1 cellular context compared by ENCODE assay signal in genomic region chr6:11043961-11044711, GRCh38.
TF ChIP-seq lines count a peak whose summit lies in the region.

A gene with protein sequence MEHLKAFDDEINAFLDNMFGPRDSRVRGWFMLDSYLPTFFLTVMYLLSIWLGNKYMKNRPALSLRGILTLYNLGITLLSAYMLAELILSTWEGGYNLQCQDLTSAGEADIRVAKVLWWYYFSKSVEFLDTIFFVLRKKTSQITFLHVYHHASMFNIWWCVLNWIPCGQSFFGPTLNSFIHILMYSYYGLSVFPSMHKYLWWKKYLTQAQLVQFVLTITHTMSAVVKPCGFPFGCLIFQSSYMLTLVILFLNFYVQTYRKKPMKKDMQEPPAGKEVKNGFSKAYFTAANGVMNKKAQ (minus strand): TSS chr6:11044305. CDS start chr6:11044230, 75 bp downstream.

TF ChIP-seq in HepG2, 621 proteins besides CTCF, POLR2A, EP300 and RAD21 (continued from another document and continues in another):
- TF ChIP-seq, protein P1, sequence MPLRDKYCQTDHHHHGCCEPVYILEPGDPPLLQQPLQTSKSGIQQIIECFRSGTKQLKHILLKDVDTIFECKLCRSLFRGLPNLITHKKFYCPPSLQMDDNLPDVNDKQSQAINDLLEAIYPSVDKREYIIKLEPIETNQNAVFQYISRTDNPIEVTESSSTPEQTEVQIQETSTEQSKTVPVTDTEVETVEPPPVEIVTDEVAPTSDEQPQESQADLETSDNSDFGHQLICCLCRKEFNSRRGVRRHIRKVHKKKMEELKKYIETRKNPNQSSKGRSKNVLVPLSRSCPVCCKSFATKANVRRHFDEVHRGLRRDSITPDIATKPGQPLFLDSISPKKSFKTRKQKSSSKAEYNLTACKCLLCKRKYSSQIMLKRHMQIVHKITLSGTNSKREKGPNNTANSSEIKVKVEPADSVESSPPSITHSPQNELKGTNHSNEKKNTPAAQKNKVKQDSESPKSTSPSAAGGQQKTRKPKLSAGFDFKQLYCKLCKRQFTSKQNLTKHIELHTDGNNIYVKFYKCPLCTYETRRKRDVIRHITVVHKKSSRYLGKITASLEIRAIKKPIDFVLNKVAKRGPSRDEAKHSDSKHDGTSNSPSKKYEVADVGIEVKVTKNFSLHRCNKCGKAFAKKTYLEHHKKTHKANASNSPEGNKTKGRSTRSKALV (CRISPR knock-in tag; IDR thresholded peaks at IDR 0.05), result peak; percentile 25; the same call in 1 of the 2 replicates
- TF ChIP-seq MZF1 (CRISPR knock-in tag; IDR thresholded peaks at IDR 0.05; ENCODE audit: borderline replicate concordance) (no peak), RFXAP (CRISPR knock-in tag; IDR thresholded peaks at IDR 0.05; ENCODE audit: borderline replicate concordance) (peak; percentile 83; the same call in 1 of the 2 replicates), HCFC1 (IDR thresholded peaks at IDR 0.05; ENCODE audit: low read depth, low read length) (peak; percentile 30; the same call in 1 of the 2 replicates), ZNF382 (CRISPR knock-in tag; IDR thresholded peaks at IDR 0.05; ENCODE audit: borderline replicate concordance) (no peak), PITX1 (CRISPR knock-in tag; IDR thresholded peaks at IDR 0.05) (no peak), ETV6 (CRISPR knock-in tag; conservative IDR thresholded peaks at IDR 0.05) (no peak), ZNF343 (CRISPR knock-in tag; IDR thresholded peaks at IDR 0.05) (no peak), ASH2L (IDR thresholded peaks at IDR 0.05; ENCODE audit: insufficient read length, low read depth, low read length) (no peak), ZNF335 (CRISPR knock-in tag; IDR thresholded peaks at IDR 0.05) (no peak), HOXA9 (CRISPR knock-in tag; IDR thresholded peaks at IDR 0.05; ENCODE audit: borderline replicate concordance) (no peak), FOXA3 (CRISPR knock-in tag; IDR thresholded peaks at IDR 0.05) (peak; percentile 49; the same call in 1 of the 2 replicates), ZNF33A (CRISPR knock-in tag; IDR thresholded peaks at IDR 0.05; ENCODE audit: borderline replicate concordance) (no peak), ZNF362 (CRISPR knock-in tag; IDR thresholded peaks at IDR 0.05; ENCODE audit: borderline replicate concordance) (no peak), ZNF451 (CRISPR knock-in tag; IDR thresholded peaks at IDR 0.05) (peak; percentile 82; the same call in 1 of the 2 replicates), ZNF549 (CRISPR knock-in tag; IDR thresholded peaks at IDR 0.05) (peak; percentile 42; the same call in 1 of the 2 replicates), ZNF839 (CRISPR knock-in tag; IDR thresholded peaks at IDR 0.05; ENCODE audit: borderline replicate concordance) (no peak), CREBL2 (CRISPR knock-in tag; IDR thresholded peaks at IDR 0.05; ENCODE audit: borderline replicate concordance) (no peak), ERF (CRISPR knock-in tag; IDR thresholded peaks at IDR 0.05) (peak; percentile 50; the same call in 1 of the 2 replicates), ZFX (CRISPR knock-in tag; IDR thresholded peaks at IDR 0.05; ENCODE audit: low read depth) (peak; percentile 15; the same call in 1 of the 2 replicates), NCOA1 (CRISPR knock-in tag; IDR thresholded peaks at IDR 0.05) (peak; percentile 79; the same call in 1 of the 2 replicates), SMAD3 (CRISPR knock-in tag; IDR thresholded peaks at IDR 0.05) (no peak), TARDBP (CRISPR knock-in tag; IDR thresholded peaks at IDR 0.05) (no peak), ZNF850 (CRISPR knock-in tag; conservative IDR thresholded peaks at IDR 0.05) (no peak), RFXANK (CRISPR knock-in tag; IDR thresholded peaks at IDR 0.05) (no peak), ZNF589 (CRISPR knock-in tag; conservative IDR thresholded peaks at IDR 0.05) (no peak), FOXK1 (CRISPR knock-in tag; IDR thresholded peaks at IDR 0.05; ENCODE audit: borderline replicate concordance, low read depth) (no peak), KDM3A (CRISPR knock-in tag; IDR thresholded peaks at IDR 0.05; ENCODE audit: low read depth) (no peak; the same call in 1 of the 2 replicates), ZBTB38 (CRISPR knock-in tag; IDR thresholded peaks at IDR 0.05) (peak; percentile 56; the same call in 1 of the 2 replicates), SIN3B (IDR thresholded peaks at IDR 0.05; ENCODE audit: low read length) (0 out of 2 replicates have a peak, but pooled peaks have one; percentile 14), NRL (CRISPR knock-in tag; IDR thresholded peaks at IDR 0.05; ENCODE audit: borderline replicate concordance) (no peak), ZNF180 (CRISPR knock-in tag; IDR thresholded peaks at IDR 0.05; ENCODE audit: borderline replicate concordance, low read depth) (no peak), BRCA1 (CRISPR knock-in tag; IDR thresholded peaks at IDR 0.05) (no peak; the same call in 1 of the 2 replicates), TAF15 (IDR thresholded peaks at IDR 0.05; ENCODE audit: low read depth, low read length, poor library complexity, severe bottlenecking) (no peak), FOXA1 (IDR thresholded peaks at IDR 0.05) (no peak), FOXA1 (CRISPR knock-in tag; IDR thresholded peaks at IDR 0.05) (no peak), MXD4 (CRISPR knock-in tag; IDR thresholded peaks at IDR 0.05) (no peak; the same call in 1 of the 2 replicates), MED13 (CRISPR knock-in tag; IDR thresholded peaks at IDR 0.05) (0 out of 2 replicates have a peak, but pooled peaks have one; percentile 58), ZSCAN9 (CRISPR knock-in tag; IDR thresholded peaks at IDR 0.05; ENCODE audit: borderline replicate concordance) (no peak), MTA3 (CRISPR knock-in tag; IDR thresholded peaks at IDR 0.05) (no peak), SRSF4 (IDR thresholded peaks at IDR 0.05; ENCODE audit: low read depth, low read length, poor library complexity, severe bottlenecking) (no peak), ATRX (CRISPR knock-in tag; IDR thresholded peaks at IDR 0.05; ENCODE audit: borderline replicate concordance) (no peak), KAT7 (CRISPR knock-in tag; IDR thresholded peaks at IDR 0.05; ENCODE audit: borderline replicate concordance) (peak; percentile 32; the same call in 1 of the 2 replicates), SIX1 (CRISPR knock-in tag; IDR thresholded peaks at IDR 0.05; ENCODE audit: borderline replicate concordance) (no peak), KDM1A (CRISPR knock-in tag; IDR thresholded peaks at IDR 0.05) (peak; percentile 84; the same call in 1 of the 2 replicates)
- TF ChIP-seq, protein P2, sequence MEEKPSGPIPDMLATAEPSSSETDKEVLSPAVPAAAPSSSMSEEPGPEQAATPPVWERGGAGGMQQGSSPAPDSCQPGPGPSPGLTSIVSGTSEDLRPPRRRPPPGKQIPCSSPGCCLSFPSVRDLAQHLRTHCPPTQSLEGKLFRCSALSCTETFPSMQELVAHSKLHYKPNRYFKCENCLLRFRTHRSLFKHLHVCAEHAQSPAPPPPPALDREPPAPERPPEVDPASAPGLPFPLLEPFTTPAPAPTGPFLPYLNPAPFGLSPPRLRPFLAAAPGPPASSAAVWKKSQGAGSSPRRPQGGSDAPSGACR (CRISPR knock-in tag; IDR thresholded peaks at IDR 0.05), result no peak
- TF ChIP-seq, protein P3, sequence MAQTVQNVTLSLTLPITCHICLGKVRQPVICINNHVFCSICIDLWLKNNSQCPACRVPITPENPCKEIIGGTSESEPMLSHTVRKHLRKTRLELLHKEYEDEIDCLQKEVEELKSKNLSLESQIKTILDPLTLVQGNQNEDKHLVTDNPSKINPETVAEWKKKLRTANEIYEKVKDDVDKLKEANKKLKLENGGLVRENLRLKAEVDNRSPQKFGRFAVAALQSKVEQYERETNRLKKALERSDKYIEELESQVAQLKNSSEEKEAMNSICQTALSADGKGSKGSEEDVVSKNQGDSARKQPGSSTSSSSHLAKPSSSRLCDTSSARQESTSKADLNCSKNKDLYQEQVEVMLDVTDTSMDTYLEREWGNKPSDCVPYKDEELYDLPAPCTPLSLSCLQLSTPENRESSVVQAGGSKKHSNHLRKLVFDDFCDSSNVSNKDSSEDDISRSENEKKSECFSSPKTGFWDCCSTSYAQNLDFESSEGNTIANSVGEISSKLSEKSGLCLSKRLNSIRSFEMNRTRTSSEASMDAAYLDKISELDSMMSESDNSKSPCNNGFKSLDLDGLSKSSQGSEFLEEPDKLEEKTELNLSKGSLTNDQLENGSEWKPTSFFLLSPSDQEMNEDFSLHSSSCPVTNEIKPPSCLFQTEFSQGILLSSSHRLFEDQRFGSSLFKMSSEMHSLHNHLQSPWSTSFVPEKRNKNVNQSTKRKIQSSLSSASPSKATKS (CRISPR knock-in tag; IDR thresholded peaks at IDR 0.05), result no peak
- TF ChIP-seq, protein P4, sequence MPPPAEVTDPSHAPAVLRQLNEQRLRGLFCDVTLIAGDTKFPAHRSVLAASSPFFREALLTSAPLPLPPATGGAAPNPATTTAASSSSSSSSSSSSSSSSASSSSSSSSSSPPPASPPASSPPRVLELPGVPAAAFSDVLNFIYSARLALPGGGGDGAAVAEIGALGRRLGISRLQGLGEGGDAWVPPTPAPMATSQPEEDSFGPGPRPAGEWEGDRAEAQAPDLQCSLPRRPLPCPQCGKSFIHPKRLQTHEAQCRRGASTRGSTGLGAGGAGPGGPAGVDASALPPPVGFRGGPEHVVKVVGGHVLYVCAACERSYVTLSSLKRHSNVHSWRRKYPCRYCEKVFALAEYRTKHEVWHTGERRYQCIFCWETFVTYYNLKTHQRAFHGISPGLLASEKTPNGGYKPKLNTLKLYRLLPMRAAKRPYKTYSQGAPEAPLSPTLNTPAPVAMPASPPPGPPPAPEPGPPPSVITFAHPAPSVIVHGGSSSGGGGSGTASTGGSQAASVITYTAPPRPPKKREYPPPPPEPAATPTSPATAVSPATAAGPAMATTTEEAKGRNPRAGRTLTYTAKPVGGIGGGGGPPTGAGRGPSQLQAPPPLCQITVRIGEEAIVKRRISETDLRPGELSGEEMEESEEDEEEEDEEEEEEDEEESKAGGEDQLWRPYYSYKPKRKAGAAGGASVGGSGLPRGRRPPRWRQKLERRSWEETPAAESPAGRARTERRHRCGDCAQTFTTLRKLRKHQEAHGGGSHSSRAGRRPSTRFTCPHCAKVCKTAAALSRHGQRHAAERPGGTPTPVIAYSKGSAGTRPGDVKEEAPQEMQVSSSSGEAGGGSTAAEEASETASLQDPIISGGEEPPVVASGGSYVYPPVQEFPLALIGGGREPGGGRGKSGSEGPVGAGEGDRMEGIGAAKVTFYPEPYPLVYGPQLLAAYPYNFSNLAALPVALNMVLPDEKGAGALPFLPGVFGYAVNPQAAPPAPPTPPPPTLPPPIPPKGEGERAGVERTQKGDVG (CRISPR knock-in tag; IDR thresholded peaks at IDR 0.05; ENCODE audit: borderline replicate concordance), result no peak
- TF ChIP-seq, protein P5, sequence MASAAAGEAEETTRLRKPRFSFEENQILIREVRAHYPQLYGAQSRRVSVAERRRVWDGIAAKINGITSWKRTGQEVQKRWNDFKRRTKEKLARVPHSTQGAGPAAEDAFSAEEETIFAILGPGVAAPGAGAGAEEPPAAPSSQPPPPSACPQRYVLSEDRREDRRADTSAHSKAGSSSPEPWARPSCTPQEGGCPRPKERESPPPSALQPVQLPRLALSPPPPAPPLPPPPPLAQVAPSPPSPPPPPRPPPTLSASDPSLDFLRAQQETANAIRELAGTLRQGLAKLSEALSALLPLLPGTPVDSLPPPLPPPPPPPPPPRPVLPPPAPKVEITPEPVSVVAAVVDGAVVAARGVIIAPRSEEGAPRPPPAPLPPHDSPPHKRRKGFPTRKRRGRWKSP (CRISPR knock-in tag; IDR thresholded peaks at IDR 0.05), result peak; percentile 84; the same call in 1 of the 2 replicates
- TF ChIP-seq, protein P6, sequence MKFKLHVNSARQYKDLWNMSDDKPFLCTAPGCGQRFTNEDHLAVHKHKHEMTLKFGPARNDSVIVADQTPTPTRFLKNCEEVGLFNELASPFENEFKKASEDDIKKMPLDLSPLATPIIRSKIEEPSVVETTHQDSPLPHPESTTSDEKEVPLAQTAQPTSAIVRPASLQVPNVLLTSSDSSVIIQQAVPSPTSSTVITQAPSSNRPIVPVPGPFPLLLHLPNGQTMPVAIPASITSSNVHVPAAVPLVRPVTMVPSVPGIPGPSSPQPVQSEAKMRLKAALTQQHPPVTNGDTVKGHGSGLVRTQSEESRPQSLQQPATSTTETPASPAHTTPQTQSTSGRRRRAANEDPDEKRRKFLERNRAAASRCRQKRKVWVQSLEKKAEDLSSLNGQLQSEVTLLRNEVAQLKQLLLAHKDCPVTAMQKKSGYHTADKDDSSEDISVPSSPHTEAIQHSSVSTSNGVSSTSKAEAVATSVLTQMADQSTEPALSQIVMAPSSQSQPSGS (CRISPR knock-in tag; IDR thresholded peaks at IDR 0.05), result no peak; the same call in 1 of the 2 replicates
- TF ChIP-seq, protein P7, sequence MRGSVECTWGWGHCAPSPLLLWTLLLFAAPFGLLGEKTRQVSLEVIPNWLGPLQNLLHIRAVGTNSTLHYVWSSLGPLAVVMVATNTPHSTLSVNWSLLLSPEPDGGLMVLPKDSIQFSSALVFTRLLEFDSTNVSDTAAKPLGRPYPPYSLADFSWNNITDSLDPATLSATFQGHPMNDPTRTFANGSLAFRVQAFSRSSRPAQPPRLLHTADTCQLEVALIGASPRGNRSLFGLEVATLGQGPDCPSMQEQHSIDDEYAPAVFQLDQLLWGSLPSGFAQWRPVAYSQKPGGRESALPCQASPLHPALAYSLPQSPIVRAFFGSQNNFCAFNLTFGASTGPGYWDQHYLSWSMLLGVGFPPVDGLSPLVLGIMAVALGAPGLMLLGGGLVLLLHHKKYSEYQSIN (CRISPR knock-in tag; IDR thresholded peaks at IDR 0.05; ENCODE audit: borderline replicate concordance), result no peak
- TF ChIP-seq, protein P8, sequence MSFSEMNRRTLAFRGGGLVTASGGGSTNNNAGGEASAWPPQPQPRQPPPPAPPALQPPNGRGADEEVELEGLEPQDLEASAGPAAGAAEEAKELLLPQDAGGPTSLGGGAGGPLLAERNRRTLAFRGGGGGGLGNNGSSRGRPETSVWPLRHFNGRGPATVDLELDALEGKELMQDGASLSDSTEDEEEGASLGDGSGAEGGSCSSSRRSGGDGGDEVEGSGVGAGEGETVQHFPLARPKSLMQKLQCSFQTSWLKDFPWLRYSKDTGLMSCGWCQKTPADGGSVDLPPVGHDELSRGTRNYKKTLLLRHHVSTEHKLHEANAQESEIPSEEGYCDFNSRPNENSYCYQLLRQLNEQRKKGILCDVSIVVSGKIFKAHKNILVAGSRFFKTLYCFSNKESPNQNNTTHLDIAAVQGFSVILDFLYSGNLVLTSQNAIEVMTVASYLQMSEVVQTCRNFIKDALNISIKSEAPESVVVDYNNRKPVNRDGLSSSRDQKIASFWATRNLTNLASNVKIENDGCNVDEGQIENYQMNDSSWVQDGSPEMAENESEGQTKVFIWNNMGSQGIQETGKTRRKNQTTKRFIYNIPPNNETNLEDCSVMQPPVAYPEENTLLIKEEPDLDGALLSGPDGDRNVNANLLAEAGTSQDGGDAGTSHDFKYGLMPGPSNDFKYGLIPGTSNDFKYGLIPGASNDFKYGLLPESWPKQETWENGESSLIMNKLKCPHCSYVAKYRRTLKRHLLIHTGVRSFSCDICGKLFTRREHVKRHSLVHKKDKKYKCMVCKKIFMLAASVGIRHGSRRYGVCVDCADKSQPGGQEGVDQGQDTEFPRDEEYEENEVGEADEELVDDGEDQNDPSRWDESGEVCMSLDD (CRISPR knock-in tag; IDR thresholded peaks at IDR 0.05; ENCODE audit: borderline replicate concordance), result no peak; the same call in 1 of the 2 replicates
